2 cellular contexts compared by ENCODE assay signal in genomic region chr20:61306935-61307475, GRCh38.
TF ChIP-seq lines count a peak whose summit lies in the region.

No MANE protein-coding gene starts in this region.

TF ChIP-seq in HepG2, 621 proteins besides CTCF, POLR2A, EP300 and RAD21:
- TF ChIP-seq MNT (IDR thresholded peaks at IDR 0.05): 0 out of 2 replicates have a peak, but pooled peaks have one; percentile 26
- no peak for TF ChIP-seq SNRNP70 (IDR thresholded peaks at IDR 0.05; ENCODE audit: low read depth, low read length)

TF ChIP-seq in H1, 55 proteins besides CTCF, POLR2A, EP300 and RAD21:
- TF ChIP-seq SIX5 (IDR thresholded peaks at IDR 0.05; ENCODE audit: low read depth, low read length): no peak
